ENCODE assay signal across 17 cellular contexts in the genomic region with DNA sequence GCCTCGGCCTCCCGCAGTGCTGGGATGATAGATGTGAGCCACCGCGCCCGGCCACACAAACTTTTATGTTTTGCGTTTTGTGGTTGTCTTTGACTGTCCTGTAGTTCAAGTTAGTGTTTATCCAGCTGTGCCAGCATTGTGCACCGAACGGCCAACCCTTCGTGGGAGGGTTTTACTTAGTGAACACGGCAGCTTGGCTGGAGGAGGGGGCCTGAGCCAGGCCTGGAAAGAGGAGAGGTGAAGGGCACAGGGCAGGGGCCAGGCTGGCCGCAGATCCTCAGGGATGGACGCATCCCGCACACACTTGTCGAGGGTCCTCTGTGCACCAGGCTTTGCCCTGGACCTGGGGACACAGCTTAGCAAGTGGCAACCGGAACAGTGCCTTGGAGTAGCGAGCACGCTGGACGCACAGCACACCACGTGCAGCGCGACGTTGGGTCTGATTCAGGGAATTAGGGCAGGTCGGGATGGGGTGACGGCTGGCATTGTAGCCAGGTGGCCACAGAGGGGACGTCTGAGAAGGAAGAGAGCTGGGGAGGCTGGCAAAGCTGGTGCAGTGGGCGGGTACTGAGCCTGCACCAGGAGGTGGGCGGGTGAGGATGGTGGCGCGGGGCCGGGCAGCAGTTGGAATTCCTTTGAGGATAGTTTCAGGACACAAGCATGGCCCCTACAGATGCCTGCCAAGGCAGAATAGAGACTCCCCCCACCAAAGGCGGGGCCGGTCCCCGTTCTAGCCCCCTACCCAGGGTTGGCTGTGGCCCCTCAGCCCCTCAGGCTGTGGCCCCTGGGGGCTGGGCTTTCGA. TPM values are rescaled to one million over a fixed set of nuclear protein-coding genes. Genes with fewer than 3 reads are reported as not detected.
DNase-seq lines count a peak whose midpoint lies in the region; ATAC-seq, FAIRE-seq and TF ChIP-seq lines count a peak whose summit lies in the region.
"Had no signal": no experiment of that assay in that cellular context is flagged by ENCODE, and none has a peak within 500 bp of the region (broad histone marks: within the 10 kb centered on the region; RNA-seq: fewer than 3 reads in every experiment).

No MANE protein-coding gene starts in this region.

- no peak overlapping the region for H3K27ac Mint-ChIP-seq in activated T-cell treated with anti-CD3 and anti-CD28 coated beads, Interleukin-2, amount 50 U/mL, for 24 hours
- peak overlapping the region in 2 of 3 donors; percentile 43 to 57 for H3K27ac Mint-ChIP-seq in IgD-negative memory B cell
- H3K27ac Mint-ChIP-seq in osteocyte (ENCODE audit: unreplicated experiment), result peak overlapping the region; percentile 72

- WGBS in small intestine, 3 donors, result 82 to 84% (median 84%) methylated on average over 32 to 34 of the region's 34 CpGs

- ATAC-seq in activated T-cell treated with anti-CD3 and anti-CD28 coated beads, Interleukin-2, amount 50 U/mL, for 4 hours, result no peak
- ATAC-seq in omental fat pad (ENCODE audit: low FRiP score), result no peak

- TF ChIP-seq CTCF in colonic mucosa (IDR thresholded peaks at IDR 0.05) (no peak), osteocyte (IDR thresholded peaks at IDR 0.05) (no peak), omental fat pad (IDR thresholded peaks at IDR 0.05) (no peak)

- H3K9me3 Mint-ChIP-seq in activated T-cell treated with anti-CD3 and anti-CD28 coated beads, Interleukin-2, amount 50 U/mL, for 24 hours, result no peaks in the 10 kb centered on the region
- peaks cover 3% of the 10 kb centered on the region for H3K9me3 Mint-ChIP-seq in activated T-cell treated with anti-CD3 and anti-CD28 coated beads, Interleukin-2, amount 50 U/mL, for 4 hours
- H3K9me3 Mint-ChIP-seq in IgD-negative memory B cell (peaks cover 2 to 5% (median 4%) of the 10 kb centered on the region in 3 donors), osteocyte (ENCODE audit: unreplicated experiment) (no peaks in the 10 kb centered on the region)

- no peaks in the 10 kb centered on the region for H3K36me3 Mint-ChIP-seq in activated T-cell treated with anti-CD3 and anti-CD28 coated beads, Interleukin-2, amount 50 U/mL, for 24 hours (ENCODE audit: low read depth)
- no peaks in the 10 kb centered on the region for H3K36me3 Mint-ChIP-seq in activated T-cell treated with anti-CD3 and anti-CD28 coated beads, Interleukin-2, amount 50 U/mL, for 4 hours (ENCODE audit: insufficient read depth)
- H3K36me3 Mint-ChIP-seq in IgD-negative memory B cell (no peaks in the 10 kb centered on the region), osteocyte (ENCODE audit: unreplicated experiment) (peaks cover 6% of the 10 kb centered on the region)

- peaks cover 15% of the 10 kb centered on the region for H3K4me1 Mint-ChIP-seq in activated T-cell treated with anti-CD3 and anti-CD28 coated beads, Interleukin-2, amount 50 U/mL, for 24 hours (ENCODE audit: low read depth)
- H3K4me1 Mint-ChIP-seq in activated T-cell treated with anti-CD3 and anti-CD28 coated beads, Interleukin-2, amount 50 U/mL, for 4 hours (ENCODE audit: low read depth), result peaks cover 11% of the 10 kb centered on the region
- H3K4me1 Mint-ChIP-seq in IgD-negative memory B cell, result peaks cover 7 to 12% (median 9%) of the 10 kb centered on the region in 3 donors
- peaks cover 25% of the 10 kb centered on the region for H3K4me1 Mint-ChIP-seq in osteocyte (ENCODE audit: unreplicated experiment)

- H3K4me3 ChIP-seq in colonic mucosa (no peak overlapping the region), small intestine (ENCODE audit: low read depth in 1 of 2, low read length in 2 of 2) (no peak overlapping the region)
- H3K4me3 ChIP-seq: MG63 had no signal

- no peaks in the 10 kb centered on the region for H3K36me3 ChIP-seq in colonic mucosa
- peaks cover 2 to 23% of the 10 kb centered on the region in 2 donors for H3K36me3 ChIP-seq in small intestine (ENCODE audit: control insufficient read depth in 2 of 2, insufficient read depth in 2 of 2, low read length in 2 of 2)
- H3K36me3 ChIP-seq: MG63 had no signal

- peaks cover 18% of the 10 kb centered on the region for H3K4me1 ChIP-seq in colonic mucosa
- peaks cover 7 to 12% of the 10 kb centered on the region in 2 donors for H3K4me1 ChIP-seq in small intestine (ENCODE audit: control insufficient read depth in 2 of 2, insufficient read depth in 1 of 2, low read depth in 1 of 2, low read length in 1 of 2)

- H3K27me3 ChIP-seq in colonic mucosa (no peaks in the 10 kb centered on the region), small intestine (ENCODE audit: control insufficient read depth in 2 of 2, insufficient read depth in 2 of 2, low read length in 2 of 2) (no peaks in the 10 kb centered on the region)
- H3K27me3 ChIP-seq: MG63 had no signal

- H3K9me3 ChIP-seq in colonic mucosa, result no peaks in the 10 kb centered on the region
- H3K9me3 ChIP-seq in small intestine (ENCODE audit: control insufficient read depth, low read depth), result no peaks in the 10 kb centered on the region

- FAIRE-seq in small intestine (lab: Jason Lieb, UNC), result no peak

- H3K4me3 Mint-ChIP-seq in activated T-cell treated with anti-CD3 and anti-CD28 coated beads, Interleukin-2, amount 50 U/mL, for 24 hours, result peak overlapping the region; percentile 10
- no peak overlapping the region for H3K4me3 Mint-ChIP-seq in activated T-cell treated with anti-CD3 and anti-CD28 coated beads, Interleukin-2, amount 50 U/mL, for 4 hours
- H3K4me3 Mint-ChIP-seq in IgD-negative memory B cell (peak overlapping the region in 2 of 4 donors; percentile 54 to 69), osteocyte (ENCODE audit: unreplicated experiment) (no peak overlapping the region)

- no peak for DNase-seq in activated T-cell treated with anti-CD3 and anti-CD28 coated beads, Interleukin-2, amount 50 U/mL, for 24 hours
- no peak for DNase-seq in activated T-cell treated with anti-CD3 and anti-CD28 coated beads, Interleukin-2, amount 50 U/mL, for 4 hours
- peak; percentile 26 for DNase-seq in colonic mucosa
- no peak for DNase-seq in osteocyte (ENCODE audit: extremely low spot score, unreplicated experiment)
- no peak for DNase-seq in omental fat pad (ENCODE audit: low spot score)
- DNase-seq in small intestine, result no peak
- DNase-seq in NCI-H2081 treated with DMSO at 0.1 percent for 48 hours (lab: John Stamatoyannopoulos, UW), result no peak
- DNase-seq: activated CD4-positive, alpha-beta T cell treated with anti-CD3 and anti-CD28 coated beads for 48 hours; DMS 273 treated with DMSO at 0.1 percent for 48 hours; hippocampal formation; MG63; NCI-H82; RPMI8226; stimulated activated CD8-positive, alpha-beta memory T cell treated with anti-CD3 and anti-CD28 coated beads, Interleukin-4, amount 100 ng/mL, for 48 hours; T-helper 9 cell; trophoblast cell had no signal

- H3K27me3 Mint-ChIP-seq in activated T-cell treated with anti-CD3 and anti-CD28 coated beads, Interleukin-2, amount 50 U/mL, for 24 hours, result peaks cover 26% of the 10 kb centered on the region
- peaks cover 8% of the 10 kb centered on the region for H3K27me3 Mint-ChIP-seq in activated T-cell treated with anti-CD3 and anti-CD28 coated beads, Interleukin-2, amount 50 U/mL, for 4 hours (ENCODE audit: low read depth)
- H3K27me3 Mint-ChIP-seq in IgD-negative memory B cell (peaks cover 15% of the 10 kb centered on the region), osteocyte (ENCODE audit: unreplicated experiment) (no peaks in the 10 kb centered on the region)

- H3K27ac ChIP-seq in colonic mucosa (no peak overlapping the region), small intestine (ENCODE audit: low read depth in 1 of 2, low read length in 1 of 2) (peak overlapping the region in 1 of 2 donors; percentile 13)

- H3K9ac ChIP-seq in colonic mucosa (ENCODE audit: low read depth in 2 of 2, low read length in 2 of 2), result no peak overlapping the region

- intact Hi-C loops in colonic mucosa (cut with DNase I), result loop anchor here (2.0 to 10.0 kb wide), 2 partner anchors 23 to 165 kb away; no protein-coding TSS in a partner anchor

RNA-seq across cellular contexts. Expression of a gene that starts 13.4 kb away (rescaled TPM):
- 10 to 100 TPM in 1 of 3 donors, 1 to 10 TPM in 2; 5.2 to 13.0 (median 7.0) TPM for total RNA-seq in activated T-cell treated with anti-CD3 and anti-CD28 coated beads, Interleukin-2, amount 50 U/mL, for 4 hours
- 17.3 TPM for polyA plus RNA-seq in IgD-negative memory B cell
- total RNA-seq in colonic mucosa, result 100 to 1,000 TPM; 192 to 254 TPM
- total RNA-seq in osteocyte, result 32.4 and 39.3 TPM in 2 replicates
- total RNA-seq in omental fat pad, result 10 to 100 TPM; 14.1 to 27.6 (median 22.3) TPM
- 1,000 to 10,000 TPM in 2 of 3 donors, 10 to 100 TPM in 1; 90.2 to 1,255 (median 1,014) TPM for polyA plus RNA-seq in small intestine

RNA-seq across cellular contexts. Expression of a gene that starts 23.8 kb away (rescaled TPM):
- total RNA-seq in activated T-cell treated with anti-CD3 and anti-CD28 coated beads, Interleukin-2, amount 50 U/mL, for 4 hours, result 1 to 10 TPM; 6.8 to 7.5 (median 7.0) TPM
- polyA plus RNA-seq in IgD-negative memory B cell (35.6 TPM), small intestine (10 to 100 TPM; 11.9 to 22.4 (median 20.1) TPM)
- total RNA-seq in colonic mucosa (10 to 100 TPM; 18.4 to 36.6 TPM), osteocyte (43.9 and 45.2 TPM in 2 replicates), omental fat pad (10 to 100 TPM; 16.9 to 31.5 (median 21.1) TPM)

RNA-seq across cellular contexts. Expression of a gene that starts 24.4 kb away (rescaled TPM):
- total RNA-seq in activated T-cell treated with anti-CD3 and anti-CD28 coated beads, Interleukin-2, amount 50 U/mL, for 4 hours, result 10 to 100 TPM; 53.1 to 59.6 (median 54.5) TPM
- polyA plus RNA-seq in IgD-negative memory B cell (25.6 TPM), small intestine (10 to 100 TPM; 18.2 to 39.6 (median 35.4) TPM)
- total RNA-seq in colonic mucosa (10 to 100 TPM; 21.7 to 25.8 TPM), osteocyte (113 and 121 TPM in 2 replicates), omental fat pad (10 to 100 TPM; 20.3 to 29.0 (median 23.0) TPM)

RNA-seq across cellular contexts. Expression of a gene that starts 27.8 kb away (rescaled TPM):
- 100 to 1,000 TPM; 281 to 316 (median 313) TPM for total RNA-seq in activated T-cell treated with anti-CD3 and anti-CD28 coated beads, Interleukin-2, amount 50 U/mL, for 4 hours
- polyA plus RNA-seq in IgD-negative memory B cell (246 TPM), small intestine (100 to 1,000 TPM; 163 to 188 (median 184) TPM)
- total RNA-seq in colonic mucosa (100 to 1,000 TPM; 195 to 274 TPM), osteocyte (156 and 171 TPM in 2 replicates), omental fat pad (100 to 1,000 TPM; 183 to 295 (median 239) TPM)

RNA-seq across cellular contexts. Expression of a gene that starts 57.9 kb away (rescaled TPM):
- 10 to 100 TPM; 48.3 to 49.8 (median 49.7) TPM for total RNA-seq in activated T-cell treated with anti-CD3 and anti-CD28 coated beads, Interleukin-2, amount 50 U/mL, for 4 hours
- polyA plus RNA-seq in IgD-negative memory B cell (30.7 TPM), small intestine (10 to 100 TPM; 12.2 to 46.0 (median 13.6) TPM)
- total RNA-seq in colonic mucosa (10 to 100 TPM; 39.9 to 84.9 TPM), osteocyte (79.1 and 84.4 TPM in 2 replicates), omental fat pad (10 to 100 TPM; 12.5 to 19.8 (median 15.1) TPM)
